In the genomic region with DNA sequence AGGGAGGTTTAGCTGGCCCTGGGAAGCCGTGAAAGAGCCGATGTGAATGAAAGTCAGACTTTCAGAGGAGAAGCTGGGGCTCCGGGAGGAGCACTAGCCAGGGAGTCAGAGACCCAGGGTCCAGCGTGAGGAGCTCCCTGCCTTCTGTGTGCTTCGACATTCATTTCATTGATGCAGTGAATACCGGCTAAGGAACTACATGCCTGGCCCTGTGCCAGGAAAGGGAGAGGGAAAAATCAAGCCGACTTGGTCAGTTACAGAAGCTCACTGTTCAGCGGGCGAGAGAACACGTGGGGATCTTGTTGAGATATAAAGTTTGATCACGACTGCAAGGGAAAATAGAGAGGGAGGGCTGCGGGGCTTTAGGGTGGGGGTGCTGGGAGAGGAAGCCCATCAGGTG, we compare ENCODE assay signal across 15 cellular contexts.
DNase-seq lines count a peak whose midpoint lies in the region; ATAC-seq and TF ChIP-seq lines count a peak whose summit lies in the region.
"Had no signal": no experiment of that assay in that cellular context is flagged by ENCODE, and none has a peak within 500 bp of the region (broad histone marks: within the 10 kb centered on the region; RNA-seq: fewer than 3 reads in every experiment).

No MANE protein-coding gene starts in this region.

- peaks cover 3% of the 10 kb centered on the region for H3K9me3 Mint-ChIP-seq in activated CD8-positive, alpha-beta T cell treated with anti-CD3 and anti-CD28 coated beads, Interleukin-2, amount 10 ng/mL, durations not matched to agents 7 days and 5 days (ENCODE audit: insufficient read depth)
- H3K9me3 Mint-ChIP-seq in immature natural killer cell, result no peaks in the 10 kb centered on the region
- H3K9me3 Mint-ChIP-seq: type B pancreatic cell had no signal

- H3K9ac ChIP-seq in BLaER1 treated with 17β-estradiol and CSF1 and Interleukin-3, amounts not matched to agents 10 nM and 100 nM, result no peak overlapping the region
- H3K9ac ChIP-seq: GM23248 had no signal

- no peaks in the 10 kb centered on the region for H3K27me3 Mint-ChIP-seq in activated CD8-positive, alpha-beta T cell treated with anti-CD3 and anti-CD28 coated beads, Interleukin-2, amount 10 ng/mL, durations not matched to agents 7 days and 5 days (ENCODE audit: low read depth)
- peaks cover 2 to 13% (median 5%) of the 10 kb centered on the region in 3 donors for H3K27me3 Mint-ChIP-seq in immature natural killer cell (ENCODE audit: low read depth in 3 of 3)

- H3K4me3 ChIP-seq in BLaER1 treated with 17β-estradiol and CSF1 and Interleukin-3, amounts not matched to agents 10 nM and 100 nM, result no peak overlapping the region
- H3K4me3 ChIP-seq: GM23248 had no signal

- DNase-seq in COLO829 (ENCODE audit: low spot score), result peak; percentile 21
- no peak for DNase-seq in activated CD8-positive, alpha-beta T cell treated with anti-CD3 and anti-CD28 coated beads, Interleukin-2, amount 10 ng/mL, durations not matched to agents 7 days and 5 days
- no peak for DNase-seq in immature natural killer cell
- DNase-seq in SKM-1 (lab: John Stamatoyannopoulos, UW; ENCODE audit: unreplicated experiment), result no peak
- DNase-seq in stimulated activated naive CD4-positive, alpha-beta T cell treated with Interleukin-2 at 50 U/mL for 16 hours (lab: John Stamatoyannopoulos, UW), result no peak
- no peak for DNase-seq in GM13977 (ENCODE audit: low spot score)
- DNase-seq: activated T-cell treated with anti-CD3 and anti-CD28 coated beads for 4 hours, aorta, GM23248, MM.1S, nephron progenitor cell had no signal

- no peaks in the 10 kb centered on the region for H3K9me3 ChIP-seq in BLaER1 treated with 17β-estradiol and CSF1 and Interleukin-3, amounts not matched to agents 10 nM and 100 nM (replicated peaks in 1 of 11)

- H3K4me2 ChIP-seq in BLaER1 treated with 17β-estradiol and CSF1 and Interleukin-3, amounts not matched to agents 10 nM and 100 nM, result peak overlapping the region in 6 of 11 experiments; percentile 19 to 62 (median 50); a peak in 7 of 22 replicates

- in situ Hi-C loops in GM13977 (cut with MboI; ENCODE audit: low pct_unique_long_range_greater_than_20kb, low sequenced_read_pairs, unreplicated experiment), result no loop called here

- POLR2A ChIA-PET in activated CD8-positive, alpha-beta T cell treated with anti-CD3 and anti-CD28 coated beads, Interleukin-2, amount 10 ng/mL, durations not matched to agents 7 days and 5 days (lab: Charles Lee), result interaction anchor here (1.5 kb wide), 1 partner anchor 9 kb away, joined by 6 read pairs; no protein-coding TSS in a partner anchor

- TF ChIP-seq CTCF in GM13977 (IDR thresholded peaks at IDR 0.05; ENCODE audit: extremely low read depth, insufficient read depth, missing control alignments), result no peak

- H4K20me1 ChIP-seq in BLaER1 treated with 17β-estradiol and CSF1 and Interleukin-3, amounts not matched to agents 10 nM and 100 nM, result peaks cover 0 to 4% (median 0%) of the 10 kb centered on the region in 11 experiments; a peak in 1 of 22 replicates

- peaks cover 3% of the 10 kb centered on the region for H3K36me3 Mint-ChIP-seq in activated CD8-positive, alpha-beta T cell treated with anti-CD3 and anti-CD28 coated beads, Interleukin-2, amount 10 ng/mL, durations not matched to agents 7 days and 5 days (ENCODE audit: low read depth)
- no peaks in the 10 kb centered on the region for H3K36me3 Mint-ChIP-seq in immature natural killer cell
- H3K36me3 Mint-ChIP-seq: type B pancreatic cell had no signal

- no peaks in the 10 kb centered on the region for H3K36me3 ChIP-seq in BLaER1 treated with 17β-estradiol and CSF1 and Interleukin-3, amounts not matched to agents 10 nM and 100 nM

- CTCF ChIA-PET in activated CD8-positive, alpha-beta T cell treated with anti-CD3 and anti-CD28 coated beads, Interleukin-2, amount 10 ng/mL, durations not matched to agents 7 days and 5 days (lab: Charles Lee), result interaction anchor here (0.7 to 6.1 kb wide), 7 partner anchors 9 to 141 kb away, joined by 3 to 19 read pairs (median 4); no protein-coding TSS in a partner anchor

- peaks cover 0 to 8% (median 0%) of the 10 kb centered on the region in 11 experiments; a peak in 2 of 22 replicates for H3K27me3 ChIP-seq in BLaER1 treated with 17β-estradiol and CSF1 and Interleukin-3, amounts not matched to agents 10 nM and 100 nM

- H3K27ac ChIP-seq in BLaER1 treated with 17β-estradiol and CSF1 and Interleukin-3, amounts not matched to agents 10 nM and 100 nM, result no peak overlapping the region
- H3K27ac ChIP-seq: GM23248, skin epidermis had no signal

- peak overlapping the region; percentile 36 for H3K27ac Mint-ChIP-seq in activated CD8-positive, alpha-beta T cell treated with anti-CD3 and anti-CD28 coated beads, Interleukin-2, amount 10 ng/mL, durations not matched to agents 7 days and 5 days
- H3K27ac Mint-ChIP-seq in immature natural killer cell, result peak overlapping the region in 4 of 6 donors; percentile 10 to 87 (median 53)
- H3K27ac Mint-ChIP-seq: nephron progenitor cell, type B pancreatic cell had no signal

- peaks cover 17 to 68% (median 34%) of the 10 kb centered on the region in 10 experiments for H3K4me1 ChIP-seq in BLaER1 treated with 17β-estradiol and CSF1 and Interleukin-3, amounts not matched to agents 10 nM and 100 nM

- ATAC-seq in activated CD8-positive, alpha-beta T cell treated with anti-CD3 and anti-CD28 coated beads, Interleukin-2, amount 10 ng/mL, durations not matched to agents 7 days and 5 days, result no peak
- ATAC-seq in HG03520 (IDR thresholded peaks at IDR 0.05; ENCODE audit: unreplicated experiment), result no peak

- peaks cover 88% of the 10 kb centered on the region for H3K4me1 Mint-ChIP-seq in activated CD8-positive, alpha-beta T cell treated with anti-CD3 and anti-CD28 coated beads, Interleukin-2, amount 10 ng/mL, durations not matched to agents 7 days and 5 days (ENCODE audit: low read depth)
- peaks cover 49 to 52% of the 10 kb centered on the region in 2 donors for H3K4me1 Mint-ChIP-seq in immature natural killer cell

- no peak overlapping the region for H3K4me3 Mint-ChIP-seq in activated CD8-positive, alpha-beta T cell treated with anti-CD3 and anti-CD28 coated beads, Interleukin-2, amount 10 ng/mL, durations not matched to agents 7 days and 5 days
- H3K4me3 Mint-ChIP-seq in immature natural killer cell, result peak overlapping the region in 4 of 5 donors; percentile 19 to 54 (median 44)
- H3K4me3 Mint-ChIP-seq: nephron progenitor cell, type B pancreatic cell had no signal
